10 cellular contexts compared by ENCODE assay signal in genomic region chr13:40207110-40207478, GRCh38.
DNase-seq lines count a peak whose midpoint lies in the region; ATAC-seq and TF ChIP-seq lines count a peak whose summit lies in the region.
"Had no signal": no experiment of that assay in that cellular context is flagged by ENCODE, and none has a peak within 500 bp of the region (broad histone marks: within the 10 kb centered on the region; RNA-seq: fewer than 3 reads in every experiment).

No MANE protein-coding gene starts in this region.

- H3K27ac ChIP-seq in OCI-LY3 (ENCODE audit: low read length), result peak overlapping the region; percentile 93
- H3K27ac ChIP-seq in skin epidermis, result peak overlapping the region in 19 of 21 experiments; percentile 23 to 90 (median 75)

- TF ChIP-seq CTCF in OCI-LY3 (IDR thresholded peaks at IDR 0.05; ENCODE audit: low read depth, low read length), result no peak

- H3K4me1 ChIP-seq in OCI-LY3 (ENCODE audit: low read length), result peaks cover 62% of the 10 kb centered on the region

- peak overlapping the region; percentile 78 for H3K4me2 ChIP-seq in OCI-LY3 (ENCODE audit: low read length)

- H3K36me3 Mint-ChIP-seq in T-helper 2 cell treated with Interferon-gamma antibody and Interleukin-4, amounts not matched to agents 5 μg/mL and 100 μg/mL, for 36 hours (ENCODE audit: low read depth), result peaks cover 18% of the 10 kb centered on the region

- H3K9ac ChIP-seq in OCI-LY3 (ENCODE audit: low read length), result peak overlapping the region; percentile 69

- peaks cover 14% of the 10 kb centered on the region for H3K9me3 ChIP-seq in OCI-LY3 (ENCODE audit: insufficient read depth, low read length)

- peaks cover 13% of the 10 kb centered on the region for H3K36me3 ChIP-seq in OCI-LY3 (replicated peaks; ENCODE audit: low read depth, low read length)

- ATAC-seq in HG02610 (IDR thresholded peaks at IDR 0.05; ENCODE audit: unreplicated experiment), result peak; percentile 69
- ATAC-seq: A549, K562 had no signal

- peak overlapping the region; percentile 97 for H3K27ac Mint-ChIP-seq in T-helper 2 cell treated with Interferon-gamma antibody and Interleukin-4, amounts not matched to agents 5 μg/mL and 100 μg/mL, for 36 hours

- peak overlapping the region; percentile 60; the same call in 1 of the 2 replicates for H2AFZ ChIP-seq in OCI-LY3 (ENCODE audit: low read depth, low read length)

- H3K27me3 ChIP-seq in OCI-LY3 (ENCODE audit: low read depth, low read length), result no peaks in the 10 kb centered on the region

- DNase-seq in T-helper 2 cell treated with Interferon-gamma antibody and Interleukin-4, amounts not matched to agents 5 μg/mL and 100 μg/mL, for 36 hours (ENCODE audit: low spot score), result no peak
- DNase-seq in T-helper 2 cell (no peak), AG08396 (ENCODE audit: low spot score) (no peak), DMS153 (lab: John Stamatoyannopoulos, UW) (no peak), H4 (ENCODE audit: low spot score) (no peak)

- H3K9me3 Mint-ChIP-seq in T-helper 2 cell treated with Interferon-gamma antibody and Interleukin-4, amounts not matched to agents 5 μg/mL and 100 μg/mL, for 36 hours, result peaks cover 15% of the 10 kb centered on the region

- H3K79me2 ChIP-seq in OCI-LY3 (ENCODE audit: low read length), result no peaks in the 10 kb centered on the region

- H3K4me1 Mint-ChIP-seq in T-helper 2 cell treated with Interferon-gamma antibody and Interleukin-4, amounts not matched to agents 5 μg/mL and 100 μg/mL, for 36 hours (ENCODE audit: low read depth), result peaks cover 25% of the 10 kb centered on the region

- H3K4me3 ChIP-seq in OCI-LY3 (ENCODE audit: low read length) (peak overlapping the region; percentile 59), skin epidermis (no peak overlapping the region)
- H3K4me3 ChIP-seq: A549, K562 had no signal

- H3K4me3 Mint-ChIP-seq in T-helper 2 cell treated with Interferon-gamma antibody and Interleukin-4, amounts not matched to agents 5 μg/mL and 100 μg/mL, for 36 hours, result peak overlapping the region; percentile 67

- H3K27me3 Mint-ChIP-seq in T-helper 2 cell treated with Interferon-gamma antibody and Interleukin-4, amounts not matched to agents 5 μg/mL and 100 μg/mL, for 36 hours (ENCODE audit: low read depth), result no peaks in the 10 kb centered on the region

- H4K20me1 ChIP-seq in OCI-LY3 (ENCODE audit: insufficient read depth, low read length), result no peaks in the 10 kb centered on the region
